ENCODE assay signal across 17 cellular contexts in the genomic region with DNA sequence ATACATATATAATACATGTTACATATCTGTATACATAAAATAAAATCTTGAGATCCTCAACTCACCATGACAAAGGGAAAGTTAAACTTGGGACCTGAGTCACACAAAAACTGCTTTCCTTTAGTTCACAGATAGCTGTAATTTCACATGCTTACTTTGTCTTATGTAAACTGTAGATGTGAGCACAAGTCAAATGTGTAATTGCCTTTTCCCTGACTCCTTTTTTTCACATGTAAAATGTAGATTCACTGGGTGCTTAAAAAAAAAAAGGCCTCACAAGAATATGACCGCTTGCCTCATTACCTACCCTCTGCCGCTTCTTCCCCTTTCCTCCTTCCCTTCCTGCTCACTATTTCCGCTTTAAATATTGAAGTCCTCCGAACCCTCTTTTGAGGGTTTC.
"Had no signal": no experiment of that assay in that cellular context is flagged by ENCODE, and none has a peak within 500 bp of the region (broad histone marks: within the 10 kb centered on the region; RNA-seq: fewer than 3 reads in every experiment).

No MANE protein-coding gene starts in this region.

- H3K36me3 Mint-ChIP-seq: naive B cell, type B pancreatic cell had no signal

- H3K27ac Mint-ChIP-seq: type B pancreatic cell had no signal

- H3K27me3 ChIP-seq: colonic mucosa, esophagus squamous epithelium, neutrophil, sigmoid colon, suprapubic skin, thyroid gland had no signal

- H3K27ac ChIP-seq: colonic mucosa, esophagus squamous epithelium, neutrophil, psoas muscle, sigmoid colon, skin epidermis, suprapubic skin, thyroid gland had no signal

- H3K4me3 ChIP-seq: colonic mucosa, esophagus squamous epithelium, psoas muscle, sigmoid colon, skin epidermis, suprapubic skin, thyroid gland had no signal

- H3K4me1 Mint-ChIP-seq: naive B cell had no signal

- H3K27me3 Mint-ChIP-seq: type B pancreatic cell had no signal

- H3K9me3 ChIP-seq: colonic mucosa, esophagus squamous epithelium, neutrophil, psoas muscle, sigmoid colon, suprapubic skin, thyroid gland had no signal

- DNase-seq: colonic mucosa; dermis blood vessel endothelial cell; esophagus squamous epithelium; foreskin fibroblast; mesendoderm; naive B cell; psoas muscle; retina; sigmoid colon; stimulated activated CD4-positive, alpha-beta T cell treated with anti-CD3 and anti-CD28 coated beads, Interleukin-2, amount 100 ng/mL, for 24 hours; stimulated activated CD4-positive, alpha-beta T cell treated with anti-CD3 and anti-CD28 coated beads, Interleukin-4, amount 100 ng/mL, for 4 hours; stimulated activated naive CD4-positive, alpha-beta T cell; thyroid gland had no signal

- H3K36me3 ChIP-seq: colonic mucosa, esophagus squamous epithelium, neutrophil, sigmoid colon, suprapubic skin, thyroid gland had no signal

- H3K4me3 Mint-ChIP-seq: naive B cell, type B pancreatic cell had no signal

- ATAC-seq: psoas muscle had no signal

- H3K9me3 Mint-ChIP-seq: naive B cell had no signal

- H3K4me1 ChIP-seq: colonic mucosa, esophagus squamous epithelium, psoas muscle, sigmoid colon, suprapubic skin, thyroid gland had no signal
